In genomic region chr2:145159676-145160075, GRCh38 we compare ENCODE assay signal across 37 cellular contexts.
"Had no signal": no experiment of that assay in that cellular context is flagged by ENCODE, and none has a peak within 500 bp of the region (broad histone marks: within the 10 kb centered on the region; RNA-seq: fewer than 3 reads in every experiment).

No MANE protein-coding gene starts in this region.

- H3K27me3 ChIP-seq: adrenal gland, body of pancreas, cardiac muscle cell, heart left ventricle, neutrophil, ovary, transverse colon had no signal

- H3K27me3 Mint-ChIP-seq: activated CD4-positive, alpha-beta memory T cell treated with anti-CD3 and anti-CD28 coated beads for 36 hours; activated CD4-positive, alpha-beta T cell treated with anti-CD3 and anti-CD28 coated beads, Interleukin-2, amount 10 ng/mL, durations not matched to agents 24 days and 14 days; activated naive CD8-positive, alpha-beta T cell treated with anti-CD3 and anti-CD28 coated beads for 36 hours; natural killer cell treated with Interleukin-12 subunit alpha and Interleukin-12 subunit beta and Interleukin-15 and Interleukin-18, amount 100 ng/mL, for 72 hours; progenitor cell of endocrine pancreas had no signal

- DNase-seq: activated CD4-positive, alpha-beta memory T cell treated with anti-CD3 and anti-CD28 coated beads for 36 hours; activated CD4-positive, alpha-beta T cell treated with anti-CD3 and anti-CD28 coated beads, Interleukin-2, amount 10 ng/mL, durations not matched to agents 24 days and 14 days; activated CD4-positive, CD25-positive, alpha-beta regulatory T cell treated with anti-CD3 and anti-CD28 coated beads, Interleukin-2, amount 50 U/mL, for 72 hours; activated CD8-positive, alpha-beta memory T cell treated with anti-CD3 and anti-CD28 coated beads, Interleukin-2, amount 50 U/mL, for 4 hours; activated effector memory CD4-positive, alpha-beta T cell treated with anti-CD3 and anti-CD28 coated beads, Interleukin-2, amount 50 U/mL, for 16 hours; activated naive CD4-positive, alpha-beta T cell treated with anti-CD3 and anti-CD28 coated beads for 36 hours; activated naive CD8-positive, alpha-beta T cell treated with anti-CD3 and anti-CD28 coated beads for 36 hours; activated T-cell treated with anti-CD3 and anti-CD28 coated beads, Interleukin-2, amount 50 U/mL, for 1 hour; adrenal gland; aorta; body of pancreas; cerebellar nuclear complex; cortex of kidney; effector memory CD8-positive, alpha-beta T cell; erythroblast; foreskin keratinocyte; heart left ventricle; hypothalamus; immature natural killer cell; kidney; left colon; ovary; retina; small intestine; stimulated activated CD4-positive, alpha-beta T cell treated with anti-CD3 and anti-CD28 coated beads, Interleukin-2, amount 100 ng/mL, for 24 hours; stimulated activated naive CD4-positive, alpha-beta T cell treated with Interleukin-2 at 50 U/mL for 16 hours; SW 1271; T-helper 9 cell; transverse colon; WERI-Rb-1 had no signal

- H3K9me3 ChIP-seq: adrenal gland, body of pancreas, heart left ventricle, neutrophil, ovary, transverse colon had no signal

- H3K27ac ChIP-seq: adrenal gland, body of pancreas, cardiac muscle cell, foreskin keratinocyte, heart left ventricle, neutrophil, ovary, transverse colon, WERI-Rb-1 had no signal

- H3K4me1 ChIP-seq: adrenal gland, foreskin keratinocyte had no signal

- H3K27ac Mint-ChIP-seq: activated CD4-positive, alpha-beta memory T cell treated with anti-CD3 and anti-CD28 coated beads for 36 hours; activated CD4-positive, alpha-beta T cell treated with anti-CD3 and anti-CD28 coated beads, Interleukin-2, amount 10 ng/mL, durations not matched to agents 24 days and 14 days; activated naive CD4-positive, alpha-beta T cell treated with anti-CD3 and anti-CD28 coated beads for 36 hours; activated naive CD8-positive, alpha-beta T cell treated with anti-CD3 and anti-CD28 coated beads for 36 hours; activated T-helper 1 cell treated with anti-CD3 and anti-CD28 coated beads, Interleukin-12 subunit alpha, Interleukin-12 subunit beta, Interleukin-2, Interleukin-4 antibody, amounts not matched to agents 30 ng/mL and 10 ng/mL and 1 ng/mL, durations not matched to agents 14 hours and 24 hours and 36 hours; effector memory CD8-positive, alpha-beta T cell; immature natural killer cell; natural killer cell treated with Interleukin-12 subunit alpha and Interleukin-12 subunit beta and Interleukin-15 and Interleukin-18, amount 100 ng/mL, for 72 hours; progenitor cell of endocrine pancreas; T-helper 1 cell treated with Interleukin-12 subunit alpha and Interleukin-12 subunit beta and Interleukin-4 antibody, amounts not matched to agents 30 μg/mL and 1 μg/mL, for 36 hours had no signal

- H3K4me3 Mint-ChIP-seq: activated CD4-positive, alpha-beta memory T cell treated with anti-CD3 and anti-CD28 coated beads for 36 hours; activated CD4-positive, alpha-beta T cell treated with anti-CD3 and anti-CD28 coated beads, Interleukin-2, amount 10 ng/mL, durations not matched to agents 24 days and 14 days; activated naive CD4-positive, alpha-beta T cell treated with anti-CD3 and anti-CD28 coated beads for 36 hours; activated naive CD8-positive, alpha-beta T cell treated with anti-CD3 and anti-CD28 coated beads for 36 hours; activated T-helper 1 cell treated with anti-CD3 and anti-CD28 coated beads, Interleukin-12 subunit alpha, Interleukin-12 subunit beta, Interleukin-2, Interleukin-4 antibody, amounts not matched to agents 30 ng/mL and 10 ng/mL and 1 ng/mL, durations not matched to agents 14 hours and 24 hours and 36 hours; effector memory CD8-positive, alpha-beta T cell; immature natural killer cell; natural killer cell treated with Interleukin-12 subunit alpha and Interleukin-12 subunit beta and Interleukin-15 and Interleukin-18, amount 100 ng/mL, for 72 hours; T-helper 1 cell treated with Interleukin-12 subunit alpha and Interleukin-12 subunit beta and Interleukin-4 antibody, amounts not matched to agents 30 μg/mL and 1 μg/mL, for 36 hours had no signal

- H3K4me1 Mint-ChIP-seq: activated CD4-positive, alpha-beta T cell treated with anti-CD3 and anti-CD28 coated beads, Interleukin-2, amount 10 ng/mL, durations not matched to agents 24 days and 14 days; activated naive CD8-positive, alpha-beta T cell treated with anti-CD3 and anti-CD28 coated beads for 36 hours; immature natural killer cell had no signal

- H3K9me3 Mint-ChIP-seq: activated CD4-positive, alpha-beta memory T cell treated with anti-CD3 and anti-CD28 coated beads for 36 hours; activated CD4-positive, alpha-beta T cell treated with anti-CD3 and anti-CD28 coated beads, Interleukin-2, amount 10 ng/mL, durations not matched to agents 24 days and 14 days; activated naive CD8-positive, alpha-beta T cell treated with anti-CD3 and anti-CD28 coated beads for 36 hours; activated T-helper 1 cell treated with anti-CD3 and anti-CD28 coated beads, Interleukin-12 subunit alpha, Interleukin-12 subunit beta, Interleukin-2, Interleukin-4 antibody, amounts not matched to agents 30 ng/mL and 10 ng/mL and 1 ng/mL, durations not matched to agents 14 hours and 24 hours and 36 hours had no signal

- ATAC-seq: body of pancreas; effector memory CD8-positive, alpha-beta T cell; foreskin keratinocyte; heart left ventricle; left colon; natural killer cell treated with Interleukin-12 subunit alpha and Interleukin-12 subunit beta and Interleukin-15 and Interleukin-18, amount 100 ng/mL, for 72 hours; sciatic nerve had no signal

- H3K36me3 ChIP-seq: adrenal gland, cardiac muscle cell, heart left ventricle, neutrophil, ovary, transverse colon, WERI-Rb-1 had no signal

- H3K36me3 Mint-ChIP-seq: activated CD4-positive, alpha-beta memory T cell treated with anti-CD3 and anti-CD28 coated beads for 36 hours; activated naive CD8-positive, alpha-beta T cell treated with anti-CD3 and anti-CD28 coated beads for 36 hours; natural killer cell treated with Interleukin-12 subunit alpha and Interleukin-12 subunit beta and Interleukin-15 and Interleukin-18, amount 100 ng/mL, for 72 hours had no signal

- H3K4me3 ChIP-seq: adrenal gland, body of pancreas, cardiac muscle cell, heart left ventricle, ovary, transverse colon had no signal
